Comparison of ENCODE assay signal across 10 cellular contexts in genomic region chrY:19589664-19590063, GRCh38.
"Had no signal": no experiment of that assay in that cellular context is flagged by ENCODE, and none has a peak within 500 bp of the region (broad histone marks: within the 10 kb centered on the region; RNA-seq: fewer than 3 reads in every experiment).

No MANE protein-coding gene starts in this region.

- H3K4me3 ChIP-seq: GM23248, GM23338, HAP-1 had no signal

- FAIRE-seq: H54 had no signal

- H2AFZ ChIP-seq: GM23248, GM23338 had no signal

- ATAC-seq: GM23338, HCT116 had no signal

- H3K27ac ChIP-seq: GM23248 had no signal

- H3K9ac ChIP-seq: GM23248 had no signal

- DNase-seq: GM23248, GOT3, H7, H9, HCEC 1CT, HFFc6 had no signal

- H3K4me1 ChIP-seq: HAP-1 had no signal

- H3K4me2 ChIP-seq: GM23338 had no signal

- H3K36me3 ChIP-seq: HAP-1 had no signal

- H3K9me3 ChIP-seq: HAP-1 had no signal
